ENCODE assay signal across 11 cellular contexts in the genomic region with DNA sequence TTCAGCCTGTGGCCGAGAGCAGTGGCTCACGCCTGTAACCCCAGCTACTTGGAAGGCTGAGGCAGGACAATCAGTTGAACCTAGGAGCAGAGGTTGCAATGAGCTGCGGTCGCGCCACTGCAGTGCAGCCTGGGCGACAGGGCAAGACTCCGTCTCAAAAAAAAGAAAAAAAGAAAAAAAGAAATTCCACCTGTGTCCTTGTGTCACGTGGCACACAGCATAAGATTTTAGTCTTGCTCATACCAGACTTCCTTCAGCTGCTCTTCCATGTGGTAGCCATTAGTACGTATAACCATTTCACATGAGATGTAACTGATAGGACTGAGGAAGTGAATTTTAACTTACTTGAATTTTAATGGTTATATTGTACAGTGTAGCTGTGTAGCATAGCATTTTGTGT. TPM values are rescaled to one million over a fixed set of nuclear protein-coding genes. Genes with fewer than 3 reads are reported as not detected.
A peak's percentile ranks its signal among the peaks of the same experiment; 100 is the strongest.
DNase-seq lines count a peak whose midpoint lies in the region; ATAC-seq, FAIRE-seq and TF ChIP-seq lines count a peak whose summit lies in the region.
"Had no signal": no experiment of that assay in that cellular context is flagged by ENCODE, and none has a peak within 500 bp of the region (broad histone marks: within the 10 kb centered on the region; RNA-seq: fewer than 3 reads in every experiment).

No MANE protein-coding gene starts in this region.

- in situ Hi-C loops in GM12878 (cut with MboI) = no loop called here

- no peak overlapping the region for H3K27ac Mint-ChIP-seq in MCF 10A (ENCODE audit: low read depth, unreplicated experiment)
- peak overlapping the region; percentile 81 for H3K27ac Mint-ChIP-seq in stimulated activated naive B cell treated with anti-CD40 and anti-IgM and Interleukin-4, amounts not matched to agents 10 μg/mL and 1 μg/mL and 100 μg/mL, for 72 hours

- BruUV-seq in MCF 10A (replicated peaks; lab: Mats Ljungman, UMichigan) (no TSS peak), GM12878 (replicated peaks; lab: Mats Ljungman, UMichigan) (no TSS peak)

- peak; percentile 19 for ATAC-seq in GM12878
- ATAC-seq in stimulated activated naive B cell treated with anti-CD40 and anti-IgM and Interleukin-4, amounts not matched to agents 10 μg/mL and 1 μg/mL and 100 μg/mL, for 72 hours (replicated peaks) = no peak
- ATAC-seq in HG02973 (IDR thresholded peaks at IDR 0.05; ENCODE audit: unreplicated experiment) = no peak

- TF ChIP-seq EP300 in GM12878 (IDR thresholded peaks at IDR 0.05; ENCODE audit: borderline replicate concordance in 1 of 2, control insufficient read depth in 1 of 2, low read depth in 2 of 2, low read length in 2 of 2) = no peak

- no peak for FAIRE-seq in GM12878 (lab: Jason Lieb, UNC)

- peak overlapping the region; percentile 89 for H3K4me2 ChIP-seq in GM12878 (ENCODE audit: control insufficient read depth, insufficient read depth)

- no peak overlapping the region for H2AFZ ChIP-seq in GM12878 (ENCODE audit: control insufficient read depth, low read depth, low read length)
- H2AFZ ChIP-seq: parathyroid adenoma had no signal

- no peaks in the 10 kb centered on the region for H3K27me3 Mint-ChIP-seq in MCF 10A (ENCODE audit: insufficient read depth, unreplicated experiment)
- no peaks in the 10 kb centered on the region for H3K27me3 Mint-ChIP-seq in stimulated activated naive B cell treated with anti-CD40 and anti-IgM and Interleukin-4, amounts not matched to agents 10 μg/mL and 1 μg/mL and 100 μg/mL, for 72 hours

- H3K36me3 Mint-ChIP-seq in MCF 10A (ENCODE audit: insufficient read depth, unreplicated experiment) = peaks cover 12% of the 10 kb centered on the region
- H3K36me3 Mint-ChIP-seq in stimulated activated naive B cell treated with anti-CD40 and anti-IgM and Interleukin-4, amounts not matched to agents 10 μg/mL and 1 μg/mL and 100 μg/mL, for 72 hours = peaks cover 0 to 13% of the 10 kb centered on the region in 2 donors

- no peak for TF ChIP-seq RAD21 in GM12878 (IDR thresholded peaks at IDR 0.05; ENCODE audit: insufficient read depth, low read depth, low read length)

- intact Hi-C loops in MCF 10A (cut with micrococcal nuclease) = no loop called here
- intact Hi-C loops in breast epithelium (cut with DNase I; ENCODE audit: low total_unique reads) = no loop called here
- intact Hi-C loops in GM12878 (cut with micrococcal nuclease; ENCODE audit: unreplicated experiment) = loop anchor here (5.0 kb wide), 1 partner anchor 108 kb away; a partner anchor contains a TSS

- no peaks in the 10 kb centered on the region for H3K4me1 Mint-ChIP-seq in MCF 10A (ENCODE audit: insufficient read depth, unreplicated experiment)
- peaks cover 9 to 29% of the 10 kb centered on the region in 2 donors for H3K4me1 Mint-ChIP-seq in stimulated activated naive B cell treated with anti-CD40 and anti-IgM and Interleukin-4, amounts not matched to agents 10 μg/mL and 1 μg/mL and 100 μg/mL, for 72 hours

- RAD21 ChIA-PET in GM12878 (lab: Charles Lee; ENCODE audit: unreplicated experiment) = interaction anchor here (1.0 to 2.6 kb wide), 6 partner anchors 11 to 110 kb away, joined by 3 to 9 read pairs (median 4); no protein-coding TSS in a partner anchor

- TF ChIP-seq POLR2A in breast epithelium (IDR thresholded peaks at IDR 0.05) (no peak), GM12878 (IDR thresholded peaks at IDR 0.05; ENCODE audit: low read depth, low read length) (no peak)

- H3K27me3 ChIP-seq in breast epithelium = no peaks in the 10 kb centered on the region
- no peaks in the 10 kb centered on the region for H3K27me3 ChIP-seq in GM12878 (replicated peaks in 1 of 2; ENCODE audit: control insufficient read depth in 2 of 2, insufficient read depth in 2 of 2, low read length in 1 of 2)

- CTCF ChIA-PET in MCF 10A (lab: Yijun Ruan, JAX) (interaction anchor here (0.6 kb wide), 1 partner anchor 24 kb away, joined by 5 read pairs; no protein-coding TSS in a partner anchor), GM12878 (lab: Yijun Ruan, JAX) (interaction anchor here (0.9 to 3.3 kb wide), 2 partner anchors 10 to 46 kb away, joined by 3 to 26 read pairs; no protein-coding TSS in a partner anchor)

- H3K27ac ChIP-seq in breast epithelium (no peak overlapping the region), GM12878 (ENCODE audit: control insufficient read depth, insufficient read depth) (peak overlapping the region; percentile 54)
- H3K27ac ChIP-seq: parathyroid adenoma had no signal

- POLR2A ChIA-PET in MCF 10A (lab: Yijun Ruan, JAX) = interaction anchor here (0.6 to 6.2 kb wide), 5 partner anchors 8 to 109 kb away, joined by 3 to 94 read pairs (median 7); a partner anchor contains a TSS
- POLR2A ChIA-PET in GM12878 (lab: Charles Lee) = interaction anchor here (0.6 to 1.1 kb wide), 5 partner anchors 9 to 111 kb away, joined by 3 to 8 read pairs (median 3); no protein-coding TSS in a partner anchor

- H3K9me3 Mint-ChIP-seq in MCF 10A (ENCODE audit: unreplicated experiment) = no peaks in the 10 kb centered on the region
- H3K9me3 Mint-ChIP-seq in stimulated activated naive B cell treated with anti-CD40 and anti-IgM and Interleukin-4, amounts not matched to agents 10 μg/mL and 1 μg/mL and 100 μg/mL, for 72 hours = no peaks in the 10 kb centered on the region

- peak; percentile 23 for DNase-seq in MCF 10A (ENCODE audit: unreplicated experiment)
- no peak for DNase-seq in breast epithelium (ENCODE audit: low spot score in 2 of 2)
- DNase-seq in GM12878 (ENCODE audit: low read depth, low spot score) = peak; percentile 17
- DNase-seq in stimulated activated naive B cell treated with anti-CD40 and anti-IgM and Interleukin-4, amounts not matched to agents 10 μg/mL and 1 μg/mL and 100 μg/mL, for 72 hours = no peak
- DNase-seq in ureter (ENCODE audit: low spot score) = no peak
- no peak for DNase-seq in middle frontal gyrus (ENCODE audit: extremely low spot score, low spot score)
- DNase-seq: COR-L47, NCI-H1417 had no signal

- no peaks in the 10 kb centered on the region for H3K9me3 ChIP-seq in breast epithelium
- H3K9me3 ChIP-seq in GM12878 (replicated peaks; ENCODE audit: control insufficient read depth, insufficient read depth, low read length) = no peaks in the 10 kb centered on the region

- H3K4me3 Mint-ChIP-seq in MCF 10A (ENCODE audit: unreplicated experiment) = no peak overlapping the region
- H3K4me3 Mint-ChIP-seq in stimulated activated naive B cell treated with anti-CD40 and anti-IgM and Interleukin-4, amounts not matched to agents 10 μg/mL and 1 μg/mL and 100 μg/mL, for 72 hours = peak overlapping the region; percentile 39 to 61

- H3K4me3 ChIP-seq in breast epithelium (no peak overlapping the region), GM12878 (peak overlapping the region; percentile 89)

- peak overlapping the region; percentile 41 for H3K9ac ChIP-seq in GM12878 (ENCODE audit: control insufficient read depth, insufficient read depth, low read length)
- H3K9ac ChIP-seq: parathyroid adenoma had no signal

- 22% methylated on average over 9 of the region's 9 CpGs for WGBS in GM12878 (ENCODE audit: insufficient coverage, insufficient replicate concordance, low lambda C conversion rate, missing lambda C conversion rate)

- SMC1A ChIA-PET in GM12878 (lab: Charles Lee; ENCODE audit: uncharacterized antibody, unreplicated experiment) = interaction anchor here (0.6 to 1.4 kb wide), 10 partner anchors 11 to 1147 kb away, joined by 3 to 4 read pairs (median 4); no protein-coding TSS in a partner anchor

- peaks cover 26% of the 10 kb centered on the region for H4K20me1 ChIP-seq in GM12878 (ENCODE audit: control insufficient read depth, insufficient read depth)

- H3K36me3 ChIP-seq in breast epithelium = no peaks in the 10 kb centered on the region
- H3K36me3 ChIP-seq in GM12878 (ENCODE audit: control insufficient read depth in 2 of 2, insufficient read depth in 2 of 2, low read length in 1 of 2) = peaks cover 0 to 2% of the 10 kb centered on the region in 2 experiments; a peak in 1 of 4 replicates

- H3K4me1 ChIP-seq in breast epithelium (no peaks in the 10 kb centered on the region), GM12878 (ENCODE audit: control insufficient read depth, insufficient read depth, low read length) (peaks cover 15% of the 10 kb centered on the region)

- TF ChIP-seq CTCF in MCF 10A (IDR thresholded peaks at IDR 0.05; ENCODE audit: unreplicated experiment) (no peak), breast epithelium (IDR thresholded peaks at IDR 0.05) (no peak), GM12878 (IDR thresholded peaks at IDR 0.05 in 2 of 3, conservative IDR thresholded peaks at IDR 0.05 in 1 of 3; ENCODE audit: control insufficient read depth in 2 of 3, extremely low read depth in 1 of 3, insufficient read depth in 1 of 3, low read depth in 3 of 3, low read length in 3 of 3) (no peak)

- peaks cover 89% of the 10 kb centered on the region for H3K79me2 ChIP-seq in GM12878 (ENCODE audit: control insufficient read depth, insufficient read depth, low read length)

RNA-seq across cellular contexts. Expression of a gene that starts 4.0 kb away (rescaled TPM):
- 212 and 231 TPM in 2 replicates for total RNA-seq in MCF 10A (2022)
- 10 to 100 TPM; 39.2 to 96.2 (median 74.7) TPM for total RNA-seq in breast epithelium
- 64.6 TPM for polyA plus RNA-seq in PFSK-1 (2012; ENCODE audit: insufficient read length, low read depth)
- total RNA-seq in GM12878 (2013; cell fraction: nucleolus; rRNA removed) = 401 and 425 TPM in 2 replicates
- total RNA-seq in GM12878 (2014; rRNA removed) = 131 and 137 TPM in 2 replicates
- total RNA-seq in GM12878 (2014; rRNA removed; fragmentation: Illumina TruSeq; extraction: Trizol) = 200 and 210 TPM in 2 replicates
- total RNA-seq in GM12878 (2021) = 137 and 142 TPM in 2 replicates
- polyA plus RNA-seq in GM12878 (2011; ENCODE audit: low read depth) = 55.2 TPM
- polyA plus RNA-seq in GM12878 (2011; rRNA removed) = 137 and 221 TPM in 2 replicates
- polyA plus RNA-seq in GM12878 (2011; cell fraction: cytosol; rRNA removed) = 38.0 and 44.0 TPM in 2 replicates
- polyA plus RNA-seq in GM12878 (2011; cell fraction: nucleus; rRNA removed) = 120 and 141 TPM in 2 replicates
- polyA plus RNA-seq in GM12878 (2012) = 84.9 and 87.4 TPM in 2 replicates
- 224 and 268 TPM in 2 replicates for polyA plus RNA-seq in GM12878 (2014; fragmentation: Illumina TruSeq; extraction: Trizol)
- 100 to 1,000 TPM; 317 to 327 TPM for polyA plus RNA-seq in GM12878 (2014; fragmentation: Nextera tagmentation; extraction: Ambion mirVana)
- polyA plus RNA-seq in GM12878 (2014; rRNA removed) = 133 and 157 TPM in 2 replicates
- polyA plus RNA-seq in GM12878 (2016; fragmentation: Nextera tagmentation; extraction: Ambion mirVana) = 100 to 1,000 TPM; 259 to 273 TPM
- polyA minus RNA-seq in GM12878 (2011; rRNA and poly(A)+ RNA removed) = 62.4 and 97.3 TPM in 2 replicates
- 31.9 and 39.7 TPM in 2 replicates for polyA minus RNA-seq in GM12878 (2011; cell fraction: cytosol; rRNA and poly(A)+ RNA removed)
- 126 and 245 TPM in 2 replicates for polyA minus RNA-seq in GM12878 (2011; cell fraction: nucleus; rRNA and poly(A)+ RNA removed)
- 113 TPM for total RNA-seq in ureter

RNA-seq across cellular contexts. Expression of a gene that starts 31.2 kb away (rescaled TPM):
- total RNA-seq in MCF 10A (2022) (67.9 and 71.9 TPM in 2 replicates), breast epithelium (10 to 100 TPM; 54.1 to 78.6 (median 68.5) TPM), GM12878 (2014; rRNA removed) (116 and 138 TPM in 2 replicates), GM12878 (2014; rRNA removed; fragmentation: Illumina TruSeq; extraction: Trizol) (167 and 169 TPM in 2 replicates), GM12878 (2021) (101 and 105 TPM in 2 replicates), ureter (83.7 TPM)
- polyA plus RNA-seq in PFSK-1 (2012; ENCODE audit: insufficient read length, low read depth) = 40.9 TPM
- total RNA-seq in GM12878 (2013; cell fraction: nucleolus; rRNA removed) = 12.7 and 14.3 TPM in 2 replicates
- polyA plus RNA-seq in GM12878 (2011; ENCODE audit: low read depth) = 58.0 TPM
- polyA plus RNA-seq in GM12878 (2011; rRNA removed) (133 and 195 TPM in 2 replicates), GM12878 (2014; fragmentation: Illumina TruSeq; extraction: Trizol) (232 and 336 TPM in 2 replicates), GM12878 (2014; fragmentation: Nextera tagmentation; extraction: Ambion mirVana) (100 to 1,000 TPM; 351 to 458 TPM), GM12878 (2014; rRNA removed) (96.8 and 123 TPM in 2 replicates), GM12878 (2016; fragmentation: Nextera tagmentation; extraction: Ambion mirVana) (100 to 1,000 TPM; 285 to 293 TPM)
- polyA plus RNA-seq in GM12878 (2011; cell fraction: cytosol; rRNA removed) = 32.7 and 33.3 TPM in 2 replicates
- 25.2 and 29.7 TPM in 2 replicates for polyA plus RNA-seq in GM12878 (2011; cell fraction: nucleus; rRNA removed)
- polyA plus RNA-seq in GM12878 (2012) = 102 and 135 TPM in 2 replicates
- 32.3 and 51.6 TPM in 2 replicates for polyA minus RNA-seq in GM12878 (2011; rRNA and poly(A)+ RNA removed)
- polyA minus RNA-seq in GM12878 (2011; cell fraction: cytosol; rRNA and poly(A)+ RNA removed) = 26.7 and 31.4 TPM in 2 replicates
- polyA minus RNA-seq in GM12878 (2011; cell fraction: nucleus; rRNA and poly(A)+ RNA removed) = 8.9 and 9.8 TPM in 2 replicates

Comparison
In these comparisons a context has a peak if more than half of its experiments do, and no peak if none do; other contexts are left out.
1. DNase-seq: peak in MCF 10A (single experiment) and GM12878 (single experiment); none in breast epithelium (0 of 2), stimulated activated naive B cell treated with anti-CD40 and anti-IgM and Interleukin-4, amounts not matched to agents 10 μg/mL and 1 μg/mL and 100 μg/mL, for 72 hours (single experiment), ureter (single experiment) and middle frontal gyrus (single experiment).